In the genomic region with DNA sequence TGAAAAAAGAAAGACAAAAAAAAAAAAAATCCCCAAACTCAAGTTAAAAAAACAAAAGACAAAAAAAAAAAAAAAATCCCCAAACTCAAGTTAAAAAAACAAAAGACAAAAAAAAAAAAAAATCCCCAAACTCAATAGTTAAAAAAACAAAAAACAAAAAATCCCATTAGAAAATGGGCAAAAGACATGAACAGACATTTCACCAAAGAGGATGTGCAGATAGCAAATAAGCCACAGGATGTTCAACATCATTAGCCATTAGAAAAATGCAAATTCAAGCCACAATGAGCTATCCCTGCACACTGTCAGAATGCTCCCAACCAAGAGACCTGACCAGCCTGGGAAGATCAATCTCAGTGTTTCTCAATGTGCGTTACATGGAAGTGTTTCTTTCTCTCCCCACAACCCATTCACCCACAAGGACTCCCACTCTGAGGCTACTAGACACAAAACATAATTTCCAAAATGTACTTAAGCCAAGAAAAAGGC, we compare ENCODE assay signal across 1 cellular context.
TF ChIP-seq lines count a peak whose summit lies in the region.

No MANE protein-coding gene starts in this region.

TF ChIP-seq in GM23338, 12 proteins besides CTCF, POLR2A, EP300 and RAD21 (continued from another document):
- TF ChIP-seq ZNF462 (CRISPR knock-in tag; IDR thresholded peaks at IDR 0.05): no peak
- no peak for TF ChIP-seq NANOG (IDR thresholded peaks at IDR 0.05; ENCODE audit: borderline replicate concordance)
- TF ChIP-seq JUNB (IDR thresholded peaks at IDR 0.05; ENCODE audit: unreplicated experiment): no peak
